8 cellular contexts compared by ENCODE assay signal in the genomic region with DNA sequence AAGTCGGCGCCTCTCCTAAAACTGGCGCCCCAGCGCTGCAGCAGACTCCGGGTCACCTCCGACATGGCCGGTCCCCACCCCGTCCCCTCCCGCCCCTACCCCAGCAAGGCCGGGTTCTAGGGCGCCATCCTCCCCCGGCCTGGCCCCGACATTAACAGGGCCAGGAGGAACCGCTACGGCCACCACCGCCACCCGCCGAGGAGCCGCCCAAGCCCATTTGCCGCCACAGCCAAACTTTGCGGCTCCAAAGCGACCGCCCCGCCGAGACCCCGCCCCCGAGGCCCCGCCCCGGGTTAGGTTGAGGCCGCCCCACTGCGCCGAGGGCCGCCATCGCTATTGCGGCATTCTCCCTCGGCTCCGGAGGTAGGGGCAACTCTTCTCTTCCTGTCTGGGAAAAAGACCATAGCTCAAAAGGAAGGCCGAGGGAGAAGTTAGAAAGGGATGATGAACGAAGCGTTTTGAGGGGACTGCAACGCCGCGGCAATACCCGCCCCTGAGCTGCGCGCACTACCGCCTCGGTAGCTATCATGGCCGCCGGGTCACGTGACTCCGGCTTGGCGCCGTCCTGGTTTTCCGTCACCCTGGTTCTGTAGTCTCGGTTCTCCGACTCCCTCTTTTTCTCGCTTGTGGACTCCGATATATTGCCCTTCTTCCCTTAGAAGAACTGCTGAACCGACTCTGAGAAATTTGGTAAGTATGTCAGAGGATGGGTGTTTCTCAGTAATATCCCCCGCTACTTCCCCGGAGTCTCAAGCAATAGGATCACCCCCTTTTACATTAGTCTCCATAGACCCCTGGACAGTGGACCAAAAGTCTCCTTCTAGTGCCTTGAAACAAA. TPM values are rescaled to one million over a fixed set of nuclear protein-coding genes. Genes with fewer than 3 reads are reported as not detected.
DNase-seq lines count a peak whose midpoint lies in the region; ATAC-seq and TF ChIP-seq lines count a peak whose summit lies in the region.

A gene with protein sequence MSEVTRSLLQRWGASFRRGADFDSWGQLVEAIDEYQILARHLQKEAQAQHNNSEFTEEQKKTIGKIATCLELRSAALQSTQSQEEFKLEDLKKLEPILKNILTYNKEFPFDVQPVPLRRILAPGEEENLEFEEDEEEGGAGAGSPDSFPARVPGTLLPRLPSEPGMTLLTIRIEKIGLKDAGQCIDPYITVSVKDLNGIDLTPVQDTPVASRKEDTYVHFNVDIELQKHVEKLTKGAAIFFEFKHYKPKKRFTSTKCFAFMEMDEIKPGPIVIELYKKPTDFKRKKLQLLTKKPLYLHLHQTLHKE (minus strand): TSS at position 239 of the 838 bp plus-strand sequence. CDS start 174 bp downstream, at position 65.
A gene with protein sequence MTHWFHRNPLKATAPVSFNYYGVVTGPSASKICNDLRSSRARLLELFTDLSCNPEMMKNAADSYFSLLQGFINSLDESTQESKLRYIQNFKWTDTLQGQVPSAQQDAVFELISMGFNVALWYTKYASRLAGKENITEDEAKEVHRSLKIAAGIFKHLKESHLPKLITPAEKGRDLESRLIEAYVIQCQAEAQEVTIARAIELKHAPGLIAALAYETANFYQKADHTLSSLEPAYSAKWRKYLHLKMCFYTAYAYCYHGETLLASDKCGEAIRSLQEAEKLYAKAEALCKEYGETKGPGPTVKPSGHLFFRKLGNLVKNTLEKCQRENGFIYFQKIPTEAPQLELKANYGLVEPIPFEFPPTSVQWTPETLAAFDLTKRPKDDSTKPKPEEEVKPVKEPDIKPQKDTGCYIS (plus strand): TSS at position 312 of the 838 bp plus-strand sequence. CDS start 3,136 bp downstream, outside the sequence.

- DNase-seq in DMS 273 treated with DMSO at 0.1 percent for 48 hours (lab: John Stamatoyannopoulos, UW) (peak; percentile 71), OCI-M1 (lab: John Stamatoyannopoulos, UW) (peak; percentile 96), activated T-cell treated with anti-CD3 and anti-CD28 coated beads for 24 hours (ENCODE audit: low read depth) (peak; percentile 93), epidermal melanocyte (ENCODE audit: insufficient read length, low spot score) (peak; percentile 63), mucosa of descending colon (peak; percentile 96 to 98 (median 97))
- peak; percentile 96 for DNase-seq in stimulated activated CD8-positive, alpha-beta memory T cell treated with anti-CD3 and anti-CD28 coated beads, Interleukin-4, amount 100 ng/mL, for 24 hours (ENCODE audit: low read depth)

- no peak for TF ChIP-seq CTCF in mucosa of descending colon (IDR thresholded peaks at IDR 0.05)

- intact Hi-C loops in mucosa of descending colon (cut with DNase I, micrococcal nuclease) = loop anchor here in 1 of 2 donors (10.0 kb wide), 1 partner anchor 58 kb away; no protein-coding TSS in a partner anchor

- peaks cover 22 to 34% (median 33%) of the 10 kb centered on the region in 3 donors for H3K4me1 Mint-ChIP-seq in IgD-negative memory B cell

- H3K27me3 Mint-ChIP-seq in IgD-negative memory B cell = no peaks in the 10 kb centered on the region

- no peaks in the 10 kb centered on the region for H3K9me3 ChIP-seq in mucosa of descending colon

- peaks cover 2% of the 10 kb centered on the region for H3K36me3 Mint-ChIP-seq in IgD-negative memory B cell

- H3K4me3 ChIP-seq in mucosa of descending colon = peak within 1 kb of the TSS; percentile 83

- no peaks in the 10 kb centered on the region for H3K9me3 Mint-ChIP-seq in IgD-negative memory B cell

- ATAC-seq in GM21576 (IDR thresholded peaks at IDR 0.05; ENCODE audit: unreplicated experiment) (peak; percentile 73), mucosa of descending colon (peak; percentile 92)

- peak within 1 kb of the TSS; percentile 99 to 100 (median 99) for H3K27ac Mint-ChIP-seq in IgD-negative memory B cell

- H3K4me1 ChIP-seq in mucosa of descending colon (ENCODE audit: low read depth) = peaks cover 12% of the 10 kb centered on the region

- H3K4me3 Mint-ChIP-seq in IgD-negative memory B cell = peak within 1 kb of the TSS; percentile 96 to 99 (median 98)

- no peaks in the 10 kb centered on the region for H3K36me3 ChIP-seq in mucosa of descending colon (ENCODE audit: low read depth)

RNA-seq across cellular contexts. Expression of the first gene that starts in this region (rescaled TPM):
- 67.1 TPM for polyA plus RNA-seq in IgD-negative memory B cell
- 10 to 100 TPM; 35.5 to 87.9 (median 35.5) TPM for total RNA-seq in mucosa of descending colon

RNA-seq across cellular contexts. Expression of the second gene that starts in this region (rescaled TPM):
- 13.6 TPM for polyA plus RNA-seq in IgD-negative memory B cell
- total RNA-seq in mucosa of descending colon = 10 to 100 TPM; 51.6 to 67.1 (median 60.0) TPM

Comparison
In these comparisons a context has a peak if more than half of its experiments do, and no peak if none do; other contexts are left out.
1. Peak in every context shown above with its lines: DNase-seq, ATAC-seq and H3K4me3 ChIP-seq.